In the genomic region with DNA sequence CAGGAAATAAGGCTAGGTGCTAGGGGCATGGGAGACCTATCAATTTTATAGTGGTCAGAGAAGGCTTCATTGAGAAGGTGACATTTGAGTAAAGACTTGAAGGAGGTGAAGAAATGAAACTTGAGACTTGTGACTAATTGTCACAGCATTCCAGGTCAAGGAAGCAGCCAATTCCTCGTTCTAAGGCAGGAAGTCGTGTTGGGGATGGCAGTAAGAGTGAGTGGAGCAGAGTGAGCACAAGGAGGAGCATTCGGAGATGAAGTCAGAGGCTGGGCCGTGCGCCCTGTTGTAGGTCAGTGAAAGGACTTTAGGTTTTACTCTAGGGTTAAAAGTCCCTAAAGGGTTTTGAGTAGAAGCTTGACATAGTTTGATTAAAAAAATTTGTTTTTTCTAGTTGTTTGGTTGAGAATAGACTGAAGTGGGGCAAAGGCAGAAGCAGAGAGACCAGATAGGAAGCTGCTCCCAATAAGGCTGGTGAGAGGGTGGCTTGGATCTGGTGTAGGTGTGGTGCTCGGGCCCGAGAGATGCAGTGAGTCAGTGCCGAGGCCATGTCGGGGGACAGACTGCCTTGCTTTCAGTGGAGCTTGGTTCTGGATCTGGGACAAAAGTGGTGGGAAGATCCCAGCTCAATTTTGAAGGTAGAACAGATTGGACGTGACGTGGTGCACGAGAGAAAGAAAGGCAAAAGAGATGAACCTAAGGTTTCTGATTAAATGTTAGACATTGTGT, we compare ENCODE assay signal across 17 cellular contexts.
DNase-seq lines count a peak whose midpoint lies in the region; ATAC-seq, FAIRE-seq and TF ChIP-seq lines count a peak whose summit lies in the region.
"Had no signal": no experiment of that assay in that cellular context is flagged by ENCODE, and none has a peak within 500 bp of the region (broad histone marks: within the 10 kb centered on the region; RNA-seq: fewer than 3 reads in every experiment).

No MANE protein-coding gene starts in this region.

- H3K27me3 Mint-ChIP-seq in dendritic cell treated with granulocyte-macrophage colony-stimulating factor and Interleukin-4, amounts not matched to agents 40 ng/mL and 50 ng/mL, for 4 days = no peaks in the 10 kb centered on the region
- peaks cover 6% of the 10 kb centered on the region for H3K27me3 Mint-ChIP-seq in nephron progenitor cell (ENCODE audit: low read depth, poor library complexity)
- H3K27me3 Mint-ChIP-seq: activated naive CD8-positive, alpha-beta T cell; CD4-positive, alpha-beta memory T cell had no signal

- peaks cover 71% of the 10 kb centered on the region for H3K4me1 Mint-ChIP-seq in dendritic cell treated with granulocyte-macrophage colony-stimulating factor and Interleukin-4, amounts not matched to agents 40 ng/mL and 50 ng/mL, for 4 days (ENCODE audit: low read depth)
- H3K4me1 Mint-ChIP-seq in nephron progenitor cell = peaks cover 39% of the 10 kb centered on the region

- intact Hi-C loops in dendritic cell treated with granulocyte-macrophage colony-stimulating factor and Interleukin-4, amounts not matched to agents 40 ng/mL and 50 ng/mL, for 4 days (cut with micrococcal nuclease) = no loop called here

- DNase-seq in EH (ENCODE audit: low read depth) = peak; percentile 73
- DNase-seq in HTR-8/SVneo (ENCODE audit: insufficient read length, low spot score) = peak; percentile 33
- no peak for DNase-seq in nephron progenitor cell
- no peak for DNase-seq in T1000 (lab: John Stamatoyannopoulos, UW)
- DNase-seq: CD4-positive, alpha-beta memory T cell; MM.1S; NCI-H226; RPMI8226; stimulated activated CD4-positive, alpha-beta T cell treated with anti-CD3 and anti-CD28 coated beads, Interleukin-4, amount 100 ng/mL, for 1 hour; stomach; T-helper 9 cell had no signal

- H3K36me3 Mint-ChIP-seq in dendritic cell treated with granulocyte-macrophage colony-stimulating factor and Interleukin-4, amounts not matched to agents 40 ng/mL and 50 ng/mL, for 4 days (ENCODE audit: low read depth) = peaks cover 14% of the 10 kb centered on the region
- H3K36me3 Mint-ChIP-seq in nephron progenitor cell (ENCODE audit: low read depth) = peaks cover 12% of the 10 kb centered on the region

- H3K4me3 Mint-ChIP-seq in dendritic cell treated with granulocyte-macrophage colony-stimulating factor and Interleukin-4, amounts not matched to agents 40 ng/mL and 50 ng/mL, for 4 days = no peak overlapping the region
- no peak overlapping the region for H3K4me3 Mint-ChIP-seq in nephron progenitor cell

- ATAC-seq in HG02973 (IDR thresholded peaks at IDR 0.05; ENCODE audit: unreplicated experiment) = no peak
- ATAC-seq in HG02678 (IDR thresholded peaks at IDR 0.05; ENCODE audit: unreplicated experiment) = no peak
- ATAC-seq in HG03159 (IDR thresholded peaks at IDR 0.05; ENCODE audit: unreplicated experiment) = no peak

- peak overlapping the region; percentile 39 for H3K27ac Mint-ChIP-seq in dendritic cell treated with granulocyte-macrophage colony-stimulating factor and Interleukin-4, amounts not matched to agents 40 ng/mL and 50 ng/mL, for 4 days
- peak overlapping the region; percentile 94 for H3K27ac Mint-ChIP-seq in nephron progenitor cell
- H3K27ac Mint-ChIP-seq: activated naive CD8-positive, alpha-beta T cell had no signal

- FAIRE-seq in HTR-8/SVneo (lab: Jason Lieb, UNC) = no peak
- FAIRE-seq: islet of Langerhans had no signal

- no peaks in the 10 kb centered on the region for H3K9me3 Mint-ChIP-seq in dendritic cell treated with granulocyte-macrophage colony-stimulating factor and Interleukin-4, amounts not matched to agents 40 ng/mL and 50 ng/mL, for 4 days
- peaks cover 6% of the 10 kb centered on the region for H3K9me3 Mint-ChIP-seq in nephron progenitor cell
- H3K9me3 Mint-ChIP-seq: CD4-positive, alpha-beta memory T cell had no signal

- no peak for TF ChIP-seq CTCF in nephron progenitor cell (IDR thresholded peaks at IDR 0.05)

Comparison
In these comparisons a context has a peak if more than half of its experiments do, and no peak if none do; other contexts are left out.
1. DNase-seq: peak in EH (single experiment) and HTR-8/SVneo (single experiment); none in nephron progenitor cell (single experiment) and T1000 (single experiment).